ENCODE assay signal across 2 cellular contexts in the genomic region with DNA sequence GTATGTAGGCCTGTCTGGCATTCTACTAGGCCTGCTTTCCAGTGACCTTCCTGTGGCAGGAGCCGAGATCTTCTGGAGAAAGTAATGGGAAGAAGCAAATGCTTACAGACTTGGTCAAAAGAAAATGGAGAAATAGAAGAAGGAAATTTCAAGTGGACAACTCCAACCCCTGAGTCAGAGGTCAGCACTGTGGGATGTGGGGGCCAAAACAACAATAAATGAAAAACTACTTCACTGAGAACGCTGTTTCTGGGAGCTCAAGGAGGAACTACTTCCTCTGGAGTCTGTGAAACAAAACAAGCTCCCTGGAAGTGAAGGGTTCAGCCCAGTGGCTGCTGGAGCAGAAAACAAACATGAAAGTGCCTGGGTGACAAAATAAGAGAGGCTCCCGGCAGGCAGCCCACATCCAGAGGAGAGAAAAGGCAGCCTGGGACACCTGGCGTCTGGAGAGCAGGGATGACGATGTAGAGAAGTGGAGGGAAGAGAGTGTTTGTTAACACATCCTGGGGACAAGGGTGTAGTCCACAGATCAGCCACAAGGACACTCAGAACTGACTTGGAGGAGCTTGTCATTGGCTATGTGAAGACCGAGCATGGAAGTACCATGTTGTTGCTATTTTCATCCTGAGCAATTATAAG.
TF ChIP-seq lines count a peak whose summit lies in the region.

No MANE protein-coding gene starts in this region.

TF ChIP-seq in SK-N-SH treated with all-trans-retinoic acid at 6 μM for 48 hours, 23 proteins besides CTCF, POLR2A, EP300 and RAD21 (continued from another document):
- TF ChIP-seq ZNF8 (CRISPR knock-in tag; IDR thresholded peaks at IDR 0.05) (no peak), POU6F1 (CRISPR knock-in tag; IDR thresholded peaks at IDR 0.05; ENCODE audit: borderline replicate concordance, low read depth) (no peak), BACH2 (CRISPR knock-in tag; IDR thresholded peaks at IDR 0.05; ENCODE audit: borderline replicate concordance) (no peak), ZNF565 (CRISPR knock-in tag; conservative IDR thresholded peaks at IDR 0.05; ENCODE audit: low read depth) (no peak), TCF4 (CRISPR knock-in tag; IDR thresholded peaks at IDR 0.05; ENCODE audit: borderline replicate concordance) (no peak)

TF ChIP-seq in SK-N-SH, 30 proteins besides CTCF, POLR2A, EP300 and RAD21 (continued from another document):
- TF ChIP-seq, protein P1, sequence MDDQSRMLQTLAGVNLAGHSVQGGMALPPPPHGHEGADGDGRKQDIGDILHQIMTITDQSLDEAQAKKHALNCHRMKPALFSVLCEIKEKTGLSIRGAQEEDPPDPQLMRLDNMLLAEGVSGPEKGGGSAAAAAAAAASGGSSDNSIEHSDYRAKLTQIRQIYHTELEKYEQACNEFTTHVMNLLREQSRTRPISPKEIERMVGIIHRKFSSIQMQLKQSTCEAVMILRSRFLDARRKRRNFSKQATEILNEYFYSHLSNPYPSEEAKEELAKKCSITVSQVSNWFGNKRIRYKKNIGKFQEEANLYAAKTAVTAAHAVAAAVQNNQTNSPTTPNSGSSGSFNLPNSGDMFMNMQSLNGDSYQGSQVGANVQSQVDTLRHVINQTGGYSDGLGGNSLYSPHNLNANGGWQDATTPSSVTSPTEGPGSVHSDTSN (IDR thresholded peaks at IDR 0.05) = no peak
- TF ChIP-seq NRF1 (IDR thresholded peaks at IDR 0.05; ENCODE audit: low read depth, low read length) (no peak), MXI1 (IDR thresholded peaks at IDR 0.05; ENCODE audit: low read depth, low read length) (no peak), TAF1 (IDR thresholded peaks at IDR 0.05; ENCODE audit: borderline replicate concordance, low read depth, low read length) (no peak), EZH2phosphoT487 (IDR thresholded peaks at IDR 0.05; ENCODE audit: borderline replicate concordance, low read depth) (no peak), SIN3A (IDR thresholded peaks at IDR 0.05; ENCODE audit: borderline replicate concordance, low read depth, low read length) (no peak), CHD2 (IDR thresholded peaks at IDR 0.05; ENCODE audit: low read length, partially characterized antibody) (no peak), ZBTB33 (IDR thresholded peaks at IDR 0.05; ENCODE audit: borderline replicate concordance, low read depth) (no peak), ELF1 (IDR thresholded peaks at IDR 0.05) (no peak), USF2 (IDR thresholded peaks at IDR 0.05; ENCODE audit: borderline replicate concordance, low read depth, low read length) (no peak), RXRA (IDR thresholded peaks at IDR 0.05; ENCODE audit: borderline replicate concordance, low read depth) (no peak), RFX5 (IDR thresholded peaks at IDR 0.05; ENCODE audit: low read length) (no peak), NFIC (IDR thresholded peaks at IDR 0.05; ENCODE audit: borderline replicate concordance) (no peak)
- TF ChIP-seq, protein P2, sequence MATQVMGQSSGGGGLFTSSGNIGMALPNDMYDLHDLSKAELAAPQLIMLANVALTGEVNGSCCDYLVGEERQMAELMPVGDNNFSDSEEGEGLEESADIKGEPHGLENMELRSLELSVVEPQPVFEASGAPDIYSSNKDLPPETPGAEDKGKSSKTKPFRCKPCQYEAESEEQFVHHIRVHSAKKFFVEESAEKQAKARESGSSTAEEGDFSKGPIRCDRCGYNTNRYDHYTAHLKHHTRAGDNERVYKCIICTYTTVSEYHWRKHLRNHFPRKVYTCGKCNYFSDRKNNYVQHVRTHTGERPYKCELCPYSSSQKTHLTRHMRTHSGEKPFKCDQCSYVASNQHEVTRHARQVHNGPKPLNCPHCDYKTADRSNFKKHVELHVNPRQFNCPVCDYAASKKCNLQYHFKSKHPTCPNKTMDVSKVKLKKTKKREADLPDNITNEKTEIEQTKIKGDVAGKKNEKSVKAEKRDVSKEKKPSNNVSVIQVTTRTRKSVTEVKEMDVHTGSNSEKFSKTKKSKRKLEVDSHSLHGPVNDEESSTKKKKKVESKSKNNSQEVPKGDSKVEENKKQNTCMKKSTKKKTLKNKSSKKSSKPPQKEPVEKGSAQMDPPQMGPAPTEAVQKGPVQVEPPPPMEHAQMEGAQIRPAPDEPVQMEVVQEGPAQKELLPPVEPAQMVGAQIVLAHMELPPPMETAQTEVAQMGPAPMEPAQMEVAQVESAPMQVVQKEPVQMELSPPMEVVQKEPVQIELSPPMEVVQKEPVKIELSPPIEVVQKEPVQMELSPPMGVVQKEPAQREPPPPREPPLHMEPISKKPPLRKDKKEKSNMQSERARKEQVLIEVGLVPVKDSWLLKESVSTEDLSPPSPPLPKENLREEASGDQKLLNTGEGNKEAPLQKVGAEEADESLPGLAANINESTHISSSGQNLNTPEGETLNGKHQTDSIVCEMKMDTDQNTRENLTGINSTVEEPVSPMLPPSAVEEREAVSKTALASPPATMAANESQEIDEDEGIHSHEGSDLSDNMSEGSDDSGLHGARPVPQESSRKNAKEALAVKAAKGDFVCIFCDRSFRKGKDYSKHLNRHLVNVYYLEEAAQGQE (IDR thresholded peaks at IDR 0.05; ENCODE audit: low read depth, low read length) = no peak
TF ChIP-seq in SK-N-SH: peak in this region for 0.
